In genomic region chr13:24127116-24127631, GRCh38 we compare ENCODE assay signal across 9 cellular contexts. TPM values are rescaled to one million over a fixed set of nuclear protein-coding genes. Genes with fewer than 3 reads are reported as not detected.
A peak's percentile ranks its signal among the peaks of the same experiment; 100 is the strongest.
DNase-seq lines count a peak whose midpoint lies in the region; ATAC-seq and TF ChIP-seq lines count a peak whose summit lies in the region.
"Had no signal": no experiment of that assay in that cellular context is flagged by ENCODE, and none has a peak within 500 bp of the region (broad histone marks: within the 10 kb centered on the region; RNA-seq: fewer than 3 reads in every experiment).

No MANE protein-coding gene starts in this region.

- H3K9me3 ChIP-seq in body of pancreas: no peaks in the 10 kb centered on the region
- peaks cover 0 to 12% (median 5%) of the 10 kb centered on the region in 4 donors for H3K9me3 ChIP-seq in esophagus muscularis mucosa
- no peaks in the 10 kb centered on the region for H3K9me3 ChIP-seq in Karpas-422 (ENCODE audit: low read length)

- ATAC-seq in GM18907 (IDR thresholded peaks at IDR 0.05; ENCODE audit: unreplicated experiment): peak; percentile 88
- peak; percentile 67 for ATAC-seq in HG03196 (IDR thresholded peaks at IDR 0.05; ENCODE audit: unreplicated experiment)
- peak; percentile 56 for ATAC-seq in body of pancreas

- no peak for TF ChIP-seq EP300 in esophagus muscularis mucosa (IDR thresholded peaks at IDR 0.05)

- no peak overlapping the region for H3K4me2 ChIP-seq in Karpas-422 (ENCODE audit: low read depth, low read length, poor library complexity, severe bottlenecking)

- no peak overlapping the region for H2AFZ ChIP-seq in Karpas-422 (ENCODE audit: low read length)
- H2AFZ ChIP-seq: parathyroid adenoma had no signal

- TF ChIP-seq CTCF in AG10803 (conservative IDR thresholded peaks at IDR 0.05; ENCODE audit: low read length): no peak
- TF ChIP-seq CTCF in body of pancreas (IDR thresholded peaks at IDR 0.05): no peak
- TF ChIP-seq CTCF in esophagus muscularis mucosa (IDR thresholded peaks at IDR 0.05): no peak

- no peaks in the 10 kb centered on the region for H3K36me3 ChIP-seq in body of pancreas (replicated peaks in 1 of 2; ENCODE audit: insufficient read depth in 1 of 2, low read depth in 2 of 2)
- H3K36me3 ChIP-seq in esophagus muscularis mucosa: no peaks in the 10 kb centered on the region
- no peaks in the 10 kb centered on the region for H3K36me3 ChIP-seq in Karpas-422 (ENCODE audit: insufficient read depth, low read length)

- WGBS in body of pancreas, 2 donors: 55 to 63% methylated on average over 2 of the region's 2 CpGs
- 65% methylated on average over 2 of the region's 2 CpGs for WGBS in esophagus muscularis mucosa

- H3K4me1 ChIP-seq in body of pancreas: peaks cover 16% of the 10 kb centered on the region
- peaks cover 0 to 3% (median 0%) of the 10 kb centered on the region in 4 donors for H3K4me1 ChIP-seq in esophagus muscularis mucosa
- H3K4me1 ChIP-seq in Karpas-422 (ENCODE audit: low read length): no peaks in the 10 kb centered on the region
- H3K4me1 ChIP-seq: parathyroid adenoma had no signal

- DNase-seq in AG10803 (ENCODE audit: low read depth) (peak; percentile 6), body of pancreas (peak in 1 of 4 donors; percentile 18), iPS-NIHi11 (ENCODE audit: low spot score) (no peak), esophagus muscularis mucosa (ENCODE audit: extremely low spot score) (no peak), Karpas-422 (no peak), anterior cingulate cortex (lab: John Stamatoyannopoulos, UW) (no peak)

- TF ChIP-seq POLR2A in body of pancreas (IDR thresholded peaks at IDR 0.05) (no peak), esophagus muscularis mucosa (IDR thresholded peaks at IDR 0.05; ENCODE audit: low read depth) (no peak)

- no peak overlapping the region for H3K9ac ChIP-seq in Karpas-422 (ENCODE audit: low read length)
- H3K9ac ChIP-seq: parathyroid adenoma had no signal

- no peaks in the 10 kb centered on the region for H3K9me2 ChIP-seq in Karpas-422 (replicated peaks; ENCODE audit: insufficient read depth, low read length)

- H3K27ac ChIP-seq in body of pancreas: no peak overlapping the region
- no peak overlapping the region for H3K27ac ChIP-seq in esophagus muscularis mucosa (replicated peaks in 1 of 4)
- no peak overlapping the region for H3K27ac ChIP-seq in Karpas-422 (ENCODE audit: low read length)
- H3K27ac ChIP-seq: parathyroid adenoma had no signal

- no peaks in the 10 kb centered on the region for H4K20me1 ChIP-seq in Karpas-422 (ENCODE audit: insufficient read depth, low read depth, low read length)

- intact Hi-C loops in body of pancreas (cut with DNase I): no loop called here
- intact Hi-C loops in esophagus muscularis mucosa (cut with DNase I): no loop called here

- no peak overlapping the region for H3K4me3 ChIP-seq in AG10803 (ENCODE audit: low read length)
- no peak overlapping the region for H3K4me3 ChIP-seq in body of pancreas
- no peak overlapping the region for H3K4me3 ChIP-seq in esophagus muscularis mucosa
- H3K4me3 ChIP-seq in Karpas-422 (ENCODE audit: low read length): no peak overlapping the region

- H3K27me3 ChIP-seq in body of pancreas (no peaks in the 10 kb centered on the region), esophagus muscularis mucosa (no peaks in the 10 kb centered on the region), Karpas-422 (ENCODE audit: low read length) (no peaks in the 10 kb centered on the region)

- H3K79me2 ChIP-seq in Karpas-422 (ENCODE audit: low read length): no peaks in the 10 kb centered on the region
- H3K79me2 ChIP-seq: parathyroid adenoma had no signal

RNA-seq across cellular contexts. Expression of gene SPATA13, which starts 33.3 kb away (rescaled TPM):
- total RNA-seq in body of pancreas (100 to 1,000 TPM in 1 of 2 donors, 10 to 100 TPM in 1; 83.3 to 359 TPM), esophagus muscularis mucosa (10 to 100 TPM in 3 of 4 donors, 1 to 10 TPM in 1; 9.1 to 21.6 (median 17.1) TPM)
- total RNA-seq in Karpas-422 (2014; rRNA removed; shearing (Covaris generic); ENCODE audit: low replicate concordance): 1.7 and 2.1 TPM in 2 replicates
